In the genomic region with DNA sequence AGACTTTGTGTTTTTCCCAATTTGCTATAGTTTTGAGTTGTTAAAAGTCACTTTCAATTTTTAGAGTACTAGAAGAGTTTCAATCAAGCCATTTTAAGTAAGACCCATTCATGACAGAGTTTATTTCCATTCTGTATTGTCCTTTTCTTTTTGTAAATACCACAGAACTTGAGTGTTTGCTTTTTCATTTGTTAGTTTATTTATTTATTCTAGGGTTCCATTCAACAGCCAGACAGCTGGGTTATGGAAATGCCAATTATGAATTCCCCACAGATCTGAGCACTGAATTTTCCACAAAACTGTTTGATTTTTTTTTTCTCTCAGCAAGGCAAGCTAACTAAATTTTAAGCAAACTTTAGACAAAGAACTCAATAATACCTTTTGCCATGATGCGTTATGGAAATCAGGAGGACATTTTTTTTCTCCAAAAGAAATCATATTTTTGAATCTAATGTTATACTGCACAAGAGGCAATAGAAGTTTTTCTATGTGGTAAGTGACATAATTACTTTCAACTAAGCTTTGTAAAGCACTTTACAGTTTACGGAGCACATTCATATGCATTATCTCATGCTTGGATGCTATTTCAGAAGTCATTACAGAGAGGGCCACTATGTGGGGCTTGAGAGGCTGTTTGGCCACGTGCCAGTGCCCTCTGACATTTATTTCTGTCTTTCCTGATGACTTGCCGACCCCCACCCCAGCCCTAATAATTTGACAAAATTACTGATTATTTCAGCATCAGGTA, we compare ENCODE assay signal across 1 cellular context.
TF ChIP-seq lines count a peak whose summit lies in the region.

No MANE protein-coding gene starts in this region.

TF ChIP-seq in HEK293, 187 proteins besides CTCF, POLR2A, EP300 and RAD21 (continued from another document):
- TF ChIP-seq ZNF747 (tag by site-specific recombination; IDR thresholded peaks at IDR 0.05), result no peak
- no peak for TF ChIP-seq ZNF792 (tag by site-specific recombination; IDR thresholded peaks at IDR 0.05)
- no peak for TF ChIP-seq OVOL3 (tag by site-specific recombination; IDR thresholded peaks at IDR 0.05)
- TF ChIP-seq TCF7L2 (IDR thresholded peaks at IDR 0.05; ENCODE audit: borderline replicate concordance, low read depth, low read length), result 0 out of 2 replicates have a peak, but pooled peaks have one; percentile 34
- TF ChIP-seq, protein P1, sequence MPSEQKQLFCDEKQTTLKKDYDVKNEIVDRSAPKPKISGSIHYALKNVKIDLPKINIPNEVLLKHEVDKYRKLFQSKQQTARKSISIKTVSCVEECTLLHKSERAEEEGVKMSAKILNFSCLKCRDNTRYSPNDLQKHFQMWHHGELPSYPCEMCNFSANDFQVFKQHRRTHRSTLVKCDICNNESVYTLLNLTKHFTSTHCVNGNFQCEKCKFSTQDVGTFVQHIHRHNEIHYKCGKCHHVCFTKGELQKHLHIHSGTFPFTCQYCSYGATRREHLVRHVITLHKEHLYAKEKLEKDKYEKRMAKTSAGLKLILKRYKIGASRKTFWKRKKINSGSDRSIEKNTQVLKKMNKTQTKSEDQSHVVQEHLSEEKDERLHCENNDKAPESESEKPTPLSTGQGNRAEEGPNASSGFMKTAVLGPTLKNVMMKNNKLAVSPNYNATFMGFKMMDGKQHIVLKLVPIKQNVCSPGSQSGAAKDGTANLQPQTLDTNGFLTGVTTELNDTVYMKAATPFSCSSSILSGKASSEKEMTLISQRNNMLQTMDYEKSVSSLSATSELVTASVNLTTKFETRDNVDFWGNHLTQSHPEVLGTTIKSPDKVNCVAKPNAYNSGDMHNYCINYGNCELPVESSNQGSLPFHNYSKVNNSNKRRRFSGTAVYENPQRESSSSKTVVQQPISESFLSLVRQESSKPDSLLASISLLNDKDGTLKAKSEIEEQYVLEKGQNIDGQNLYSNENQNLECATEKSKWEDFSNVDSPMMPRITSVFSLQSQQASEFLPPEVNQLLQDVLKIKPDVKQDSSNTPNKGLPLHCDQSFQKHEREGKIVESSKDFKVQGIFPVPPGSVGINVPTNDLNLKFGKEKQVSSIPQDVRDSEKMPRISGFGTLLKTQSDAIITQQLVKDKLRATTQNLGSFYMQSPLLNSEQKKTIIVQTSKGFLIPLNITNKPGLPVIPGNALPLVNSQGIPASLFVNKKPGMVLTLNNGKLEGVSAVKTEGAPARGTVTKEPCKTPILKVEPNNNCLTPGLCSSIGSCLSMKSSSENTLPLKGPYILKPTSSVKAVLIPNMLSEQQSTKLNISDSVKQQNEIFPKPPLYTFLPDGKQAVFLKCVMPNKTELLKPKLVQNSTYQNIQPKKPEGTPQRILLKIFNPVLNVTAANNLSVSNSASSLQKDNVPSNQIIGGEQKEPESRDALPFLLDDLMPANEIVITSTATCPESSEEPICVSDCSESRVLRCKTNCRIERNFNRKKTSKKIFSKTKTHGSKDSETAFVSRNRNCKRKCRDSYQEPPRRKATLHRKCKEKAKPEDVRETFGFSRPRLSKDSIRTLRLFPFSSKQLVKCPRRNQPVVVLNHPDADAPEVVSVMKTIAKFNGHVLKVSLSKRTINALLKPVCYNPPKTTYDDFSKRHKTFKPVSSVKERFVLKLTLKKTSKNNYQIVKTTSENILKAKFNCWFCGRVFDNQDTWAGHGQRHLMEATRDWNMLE (tag by site-specific recombination; conservative IDR thresholded peaks at IDR 0.05; ENCODE audit: low read depth), result no peak
- no peak; the same call in 1 of the 2 replicates for TF ChIP-seq ZNF37A (tag by site-specific recombination; IDR thresholded peaks at IDR 0.05)
- 0 out of 2 replicates have a peak, but pooled peaks have one; percentile 10 for TF ChIP-seq ZNF513 (tag by site-specific recombination; IDR thresholded peaks at IDR 0.05)
- TF ChIP-seq ZNF221 (tag by site-specific recombination; IDR thresholded peaks at IDR 0.05; ENCODE audit: borderline replicate concordance), result no peak
- 0 out of 2 replicates have a peak, but pooled peaks have one; percentile 29 for TF ChIP-seq ZSCAN30 (tag by site-specific recombination; IDR thresholded peaks at IDR 0.05)
- TF ChIP-seq ZNF19 (tag by site-specific recombination; IDR thresholded peaks at IDR 0.05; ENCODE audit: low read depth), result no peak
- no peak for TF ChIP-seq HOXD13 (CRISPR knock-in tag; IDR thresholded peaks at IDR 0.05; ENCODE audit: borderline replicate concordance)
- no peak for TF ChIP-seq SALL2 (tag by site-specific recombination; IDR thresholded peaks at IDR 0.05; ENCODE audit: borderline replicate concordance)
- no peak for TF ChIP-seq ZNF274 (IDR thresholded peaks at IDR 0.05; ENCODE audit: low read length)
- no peak for TF ChIP-seq ZNF274 (tag by site-specific recombination; IDR thresholded peaks at IDR 0.05; ENCODE audit: borderline replicate concordance)
- no peak for TF ChIP-seq ZFP37 (tag by site-specific recombination; IDR thresholded peaks at IDR 0.05)
- no peak for TF ChIP-seq ZNF157 (tag by site-specific recombination; IDR thresholded peaks at IDR 0.05)
- TF ChIP-seq ZBTB11 (tag by site-specific recombination; conservative IDR thresholded peaks at IDR 0.05; ENCODE audit: low read depth), result no peak
- no peak for TF ChIP-seq ZNF335 (tag by site-specific recombination; conservative IDR thresholded peaks at IDR 0.05)
- TF ChIP-seq, protein P2, sequence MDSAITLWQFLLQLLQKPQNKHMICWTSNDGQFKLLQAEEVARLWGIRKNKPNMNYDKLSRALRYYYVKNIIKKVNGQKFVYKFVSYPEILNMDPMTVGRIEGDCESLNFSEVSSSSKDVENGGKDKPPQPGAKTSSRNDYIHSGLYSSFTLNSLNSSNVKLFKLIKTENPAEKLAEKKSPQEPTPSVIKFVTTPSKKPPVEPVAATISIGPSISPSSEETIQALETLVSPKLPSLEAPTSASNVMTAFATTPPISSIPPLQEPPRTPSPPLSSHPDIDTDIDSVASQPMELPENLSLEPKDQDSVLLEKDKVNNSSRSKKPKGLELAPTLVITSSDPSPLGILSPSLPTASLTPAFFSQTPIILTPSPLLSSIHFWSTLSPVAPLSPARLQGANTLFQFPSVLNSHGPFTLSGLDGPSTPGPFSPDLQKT (IDR thresholded peaks at IDR 0.05; ENCODE audit: borderline replicate concordance, low read depth, low read length), result no peak
- TF ChIP-seq ZBTB7A (tag by site-specific recombination; IDR thresholded peaks at IDR 0.05; ENCODE audit: low read depth), result no peak
- TF ChIP-seq ZNF138 (tag by site-specific recombination; IDR thresholded peaks at IDR 0.05; ENCODE audit: borderline replicate concordance), result no peak
- TF ChIP-seq GLI2 (tag by site-specific recombination; IDR thresholded peaks at IDR 0.05; ENCODE audit: borderline replicate concordance, low read depth), result no peak
- TF ChIP-seq KLF16 (tag by site-specific recombination; IDR thresholded peaks at IDR 0.05), result no peak
- TF ChIP-seq KLF1 (tag by site-specific recombination; IDR thresholded peaks at IDR 0.05), result no peak
- TF ChIP-seq ZNF398 (tag by site-specific recombination; IDR thresholded peaks at IDR 0.05), result no peak
- TF ChIP-seq ZFHX2 (tag by site-specific recombination; conservative IDR thresholded peaks at IDR 0.05), result peak; percentile 39
- TF ChIP-seq, protein P3, sequence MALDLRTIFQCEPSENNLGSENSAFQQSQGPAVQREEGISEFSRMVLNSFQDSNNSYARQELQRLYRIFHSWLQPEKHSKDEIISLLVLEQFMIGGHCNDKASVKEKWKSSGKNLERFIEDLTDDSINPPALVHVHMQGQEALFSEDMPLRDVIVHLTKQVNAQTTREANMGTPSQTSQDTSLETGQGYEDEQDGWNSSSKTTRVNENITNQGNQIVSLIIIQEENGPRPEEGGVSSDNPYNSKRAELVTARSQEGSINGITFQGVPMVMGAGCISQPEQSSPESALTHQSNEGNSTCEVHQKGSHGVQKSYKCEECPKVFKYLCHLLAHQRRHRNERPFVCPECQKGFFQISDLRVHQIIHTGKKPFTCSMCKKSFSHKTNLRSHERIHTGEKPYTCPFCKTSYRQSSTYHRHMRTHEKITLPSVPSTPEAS (tag by site-specific recombination; IDR thresholded peaks at IDR 0.05), result no peak
- no peak for TF ChIP-seq ZNF155 (tag by site-specific recombination; IDR thresholded peaks at IDR 0.05)
- TF ChIP-seq OSR2 (tag by site-specific recombination; IDR thresholded peaks at IDR 0.05), result peak; percentile 85
- TF ChIP-seq ZNF701 (tag by site-specific recombination; IDR thresholded peaks at IDR 0.05), result no peak
- no peak for TF ChIP-seq YY2 (tag by site-specific recombination; IDR thresholded peaks at IDR 0.05)
- TF ChIP-seq ZNF175 (tag by site-specific recombination; IDR thresholded peaks at IDR 0.05), result no peak
- TF ChIP-seq ZNF654 (tag by site-specific recombination; IDR thresholded peaks at IDR 0.05; ENCODE audit: low read depth), result no peak
- no peak for TF ChIP-seq ZNF311 (tag by site-specific recombination; IDR thresholded peaks at IDR 0.05; ENCODE audit: borderline replicate concordance)
- TF ChIP-seq ZNF266 (tag by site-specific recombination; IDR thresholded peaks at IDR 0.05; ENCODE audit: low read depth), result no peak
- TF ChIP-seq HIC1 (tag by site-specific recombination; IDR thresholded peaks at IDR 0.05), result 0 out of 2 replicates have a peak, but pooled peaks have one; percentile 46
- TF ChIP-seq, protein P4, sequence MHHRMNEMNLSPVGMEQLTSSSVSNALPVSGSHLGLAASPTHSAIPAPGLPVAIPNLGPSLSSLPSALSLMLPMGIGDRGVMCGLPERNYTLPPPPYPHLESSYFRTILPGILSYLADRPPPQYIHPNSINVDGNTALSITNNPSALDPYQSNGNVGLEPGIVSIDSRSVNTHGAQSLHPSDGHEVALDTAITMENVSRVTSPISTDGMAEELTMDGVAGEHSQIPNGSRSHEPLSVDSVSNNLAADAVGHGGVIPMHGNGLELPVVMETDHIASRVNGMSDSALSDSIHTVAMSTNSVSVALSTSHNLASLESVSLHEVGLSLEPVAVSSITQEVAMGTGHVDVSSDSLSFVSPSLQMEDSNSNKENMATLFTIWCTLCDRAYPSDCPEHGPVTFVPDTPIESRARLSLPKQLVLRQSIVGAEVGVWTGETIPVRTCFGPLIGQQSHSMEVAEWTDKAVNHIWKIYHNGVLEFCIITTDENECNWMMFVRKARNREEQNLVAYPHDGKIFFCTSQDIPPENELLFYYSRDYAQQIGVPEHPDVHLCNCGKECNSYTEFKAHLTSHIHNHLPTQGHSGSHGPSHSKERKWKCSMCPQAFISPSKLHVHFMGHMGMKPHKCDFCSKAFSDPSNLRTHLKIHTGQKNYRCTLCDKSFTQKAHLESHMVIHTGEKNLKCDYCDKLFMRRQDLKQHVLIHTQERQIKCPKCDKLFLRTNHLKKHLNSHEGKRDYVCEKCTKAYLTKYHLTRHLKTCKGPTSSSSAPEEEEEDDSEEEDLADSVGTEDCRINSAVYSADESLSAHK (tag by site-specific recombination; IDR thresholded peaks at IDR 0.05), result peak; percentile 82
